ENCODE assay signal across 13 cellular contexts in the genomic region with DNA sequence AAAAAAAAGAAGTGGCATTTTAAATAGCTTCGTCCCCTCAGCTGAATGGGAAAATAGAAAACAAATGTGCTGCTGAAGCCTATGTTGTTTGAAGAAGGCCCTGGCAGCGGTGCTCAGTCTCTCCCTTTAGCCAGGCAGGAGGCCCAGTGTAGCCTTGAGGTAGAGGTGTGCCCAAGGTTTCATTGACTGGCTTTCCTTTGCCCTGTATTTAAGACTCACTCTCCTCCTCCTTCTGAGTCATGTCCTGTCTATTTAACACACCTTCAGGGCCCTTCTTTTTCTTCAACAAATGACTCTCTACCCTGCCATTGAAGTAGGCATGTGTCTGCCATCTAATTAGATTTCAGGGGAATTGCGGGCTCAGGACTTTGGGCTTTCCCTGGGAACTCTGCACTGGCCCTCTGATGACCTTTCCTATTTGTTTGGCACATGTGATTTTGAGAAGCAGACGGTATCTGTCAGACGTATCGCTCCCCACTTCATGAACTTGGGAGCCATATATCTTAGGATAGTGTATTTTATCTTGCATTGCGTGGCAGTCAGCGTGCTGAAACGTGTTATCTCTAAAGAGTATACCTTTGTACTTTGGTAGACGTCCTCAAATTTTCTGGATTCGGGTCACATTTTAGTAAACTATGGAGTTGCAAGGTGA. TPM values are rescaled to one million over a fixed set of nuclear protein-coding genes. Genes with fewer than 3 reads are reported as not detected.
DNase-seq lines count a peak whose midpoint lies in the region; ATAC-seq and TF ChIP-seq lines count a peak whose summit lies in the region.
"Had no signal": no experiment of that assay in that cellular context is flagged by ENCODE, and none has a peak within 500 bp of the region (broad histone marks: within the 10 kb centered on the region; RNA-seq: fewer than 3 reads in every experiment).

No MANE protein-coding gene starts in this region.

- H3K4me3 ChIP-seq in HUES48 (ENCODE audit: low read depth, low read length) (0 out of 2 replicates have a peak overlapping the region, but pooled peaks have one; percentile 6), mucosa of descending colon (no peak overlapping the region)

- H3K36me3 Mint-ChIP-seq in activated naive CD8-positive, alpha-beta T cell treated with anti-CD3 and anti-CD28 coated beads, Interleukin-2, amount 50 U/mL, for 24 hours (ENCODE audit: low read depth), result peaks cover 4% of the 10 kb centered on the region

- H3K9me3 ChIP-seq in HUES48 (ENCODE audit: control insufficient read depth, insufficient read depth, low read length) (no peaks in the 10 kb centered on the region), mucosa of descending colon (no peaks in the 10 kb centered on the region)

- H3K4me1 ChIP-seq in HUES48 (ENCODE audit: control insufficient read depth, insufficient read depth, low read length) (peaks cover 24% of the 10 kb centered on the region), mucosa of descending colon (ENCODE audit: low read depth) (peaks cover 9% of the 10 kb centered on the region)

- H3K4me1 Mint-ChIP-seq in activated naive CD8-positive, alpha-beta T cell treated with anti-CD3 and anti-CD28 coated beads, Interleukin-2, amount 50 U/mL, for 24 hours, result peaks cover 45% of the 10 kb centered on the region

- H3K9ac ChIP-seq in HUES48 (ENCODE audit: low read depth, low read length), result no peak overlapping the region

- H3K27me3 ChIP-seq in HUES48 (ENCODE audit: control insufficient read depth, insufficient read depth, low read length), result no peaks in the 10 kb centered on the region

- no peak overlapping the region for H3K4me3 Mint-ChIP-seq in activated naive CD8-positive, alpha-beta T cell treated with anti-CD3 and anti-CD28 coated beads, Interleukin-2, amount 50 U/mL, for 24 hours
- H3K4me3 Mint-ChIP-seq: B cell had no signal

- H3K27ac ChIP-seq in HUES48 (ENCODE audit: low read depth, low read length), result peak overlapping the region; percentile 65

- intact Hi-C loops in mucosa of descending colon (cut with DNase I, micrococcal nuclease), result no loop called here

- H3K9me3 Mint-ChIP-seq in activated naive CD8-positive, alpha-beta T cell treated with anti-CD3 and anti-CD28 coated beads, Interleukin-2, amount 50 U/mL, for 24 hours, result no peaks in the 10 kb centered on the region

- ATAC-seq in activated naive CD8-positive, alpha-beta T cell treated with anti-CD3 and anti-CD28 coated beads, Interleukin-2, amount 50 U/mL, for 24 hours, result peak; percentile 27
- ATAC-seq in mucosa of descending colon (peak; percentile 34), HG02763 (IDR thresholded peaks at IDR 0.05; ENCODE audit: unreplicated experiment) (no peak), GM21717 (IDR thresholded peaks at IDR 0.05; ENCODE audit: unreplicated experiment) (no peak)

- no peak overlapping the region for H3K27ac Mint-ChIP-seq in activated naive CD8-positive, alpha-beta T cell treated with anti-CD3 and anti-CD28 coated beads, Interleukin-2, amount 50 U/mL, for 24 hours
- H3K27ac Mint-ChIP-seq: B cell had no signal

- TF ChIP-seq CTCF in mucosa of descending colon (IDR thresholded peaks at IDR 0.05), result no peak

- H3K36me3 ChIP-seq in HUES48 (ENCODE audit: control insufficient read depth, insufficient read depth, low read length) (peaks cover 6% of the 10 kb centered on the region; the same call in 1 of the 2 replicates), mucosa of descending colon (ENCODE audit: low read depth) (no peaks in the 10 kb centered on the region)

- no peak for DNase-seq in activated naive CD8-positive, alpha-beta T cell treated with anti-CD3 and anti-CD28 coated beads, Interleukin-2, amount 50 U/mL, for 24 hours
- no peak for DNase-seq in mucosa of descending colon
- no peak for DNase-seq in dedifferentiated amniotic fluid mesenchymal stem cell (ENCODE audit: extremely low spot score)
- DNase-seq: activated CD4-positive, CD25-positive, alpha-beta regulatory T cell; anterior cingulate cortex; DMS79; NCI-H2171; stimulated activated CD4-positive, alpha-beta T cell treated with anti-CD3 and anti-CD28 coated beads, Interleukin-4, amount 100 ng/mL, for 24 hours; stimulated activated naive CD4-positive, alpha-beta T cell treated with Interleukin-2 at 50 U/mL for 16 hours had no signal

- H3K27me3 Mint-ChIP-seq in activated naive CD8-positive, alpha-beta T cell treated with anti-CD3 and anti-CD28 coated beads, Interleukin-2, amount 50 U/mL, for 24 hours, result no peaks in the 10 kb centered on the region
- H3K27me3 Mint-ChIP-seq: B cell had no signal

RNA-seq across cellular contexts. Expression of a gene that starts 4.3 kb away (rescaled TPM):
- 10 to 100 TPM; 20.8 to 33.8 (median 26.3) TPM for total RNA-seq in mucosa of descending colon

RNA-seq across cellular contexts. Expression of a gene that starts 26.4 kb away (rescaled TPM):
- total RNA-seq in mucosa of descending colon, result under 1 TPM in 1 of 3 donors, not detected in 2; 0.47 TPM
- total RNA-seq: B cell had no signal

RNA-seq across cellular contexts. Expression of a gene that starts 28.4 kb away (rescaled TPM):
- total RNA-seq in mucosa of descending colon, result 1 to 10 TPM in 1 of 3 donors, under 1 TPM in 2; 0.23 to 1.2 (median 0.46) TPM

RNA-seq across cellular contexts. Expression of a gene that starts 35.0 kb away (rescaled TPM):
- total RNA-seq in mucosa of descending colon, result 100 to 1,000 TPM in 2 of 3 donors, 10 to 100 TPM in 1; 88.4 to 131 (median 105) TPM

RNA-seq across cellular contexts. Expression of a gene that starts 35.2 kb away (rescaled TPM):
- total RNA-seq in mucosa of descending colon, result 10 to 100 TPM; 27.5 to 29.8 (median 27.9) TPM

Comparison
In these comparisons a context has a peak if more than half of its experiments do, and no peak if none do; other contexts are left out.
1. ATAC-seq: peak in activated naive CD8-positive, alpha-beta T cell treated with anti-CD3 and anti-CD28 coated beads, Interleukin-2, amount 50 U/mL, for 24 hours (single experiment) and mucosa of descending colon (single experiment); none in HG02763 (single experiment) and GM21717 (single experiment).